11 cellular contexts compared by ENCODE assay signal in the genomic region with DNA sequence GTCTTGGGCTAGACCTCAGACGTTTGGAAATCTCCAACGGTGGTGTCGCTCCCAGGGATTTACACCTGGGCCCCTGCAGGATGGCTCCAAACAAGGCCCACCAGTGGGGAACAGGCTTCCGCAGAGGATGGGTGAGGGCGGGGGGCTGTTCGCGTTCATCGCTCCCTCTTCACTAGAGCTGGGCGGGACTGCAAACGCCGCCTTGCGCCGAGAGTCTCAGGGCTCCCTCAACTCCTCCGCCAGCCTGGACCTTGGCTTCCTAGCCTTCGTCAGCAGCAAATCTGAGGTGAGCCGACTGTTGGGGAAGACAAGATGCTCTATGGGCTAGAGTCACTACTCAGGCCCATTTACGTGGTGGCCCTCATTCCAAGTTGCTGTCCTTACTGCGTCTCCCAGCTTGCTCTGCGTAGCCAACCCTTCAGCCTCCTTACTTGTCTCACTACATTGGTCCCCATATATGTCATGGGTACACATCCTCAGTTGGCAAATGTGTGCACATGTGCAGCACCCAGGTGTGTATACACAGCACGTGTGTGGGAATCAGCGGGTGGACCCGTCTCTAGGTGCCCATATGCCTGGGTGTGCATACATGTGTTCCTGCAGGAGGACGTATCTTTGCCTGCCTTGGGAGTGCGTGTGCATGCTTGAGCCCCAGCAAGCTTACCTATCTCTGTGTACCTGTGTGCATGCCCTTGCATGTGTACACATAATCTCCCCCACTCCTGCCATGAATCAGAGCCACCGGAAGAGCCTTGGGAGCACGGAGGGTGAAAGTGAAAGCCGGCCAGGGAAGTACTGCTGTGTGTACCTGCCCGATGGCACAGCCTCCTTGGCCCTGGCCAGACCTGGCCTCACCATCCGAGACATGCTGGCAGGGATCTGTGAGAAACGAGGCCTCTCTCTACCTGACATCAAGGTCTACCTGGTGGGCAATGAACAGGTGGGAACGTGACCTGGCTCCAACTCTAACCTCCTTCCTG. TPM values are rescaled to one million over a fixed set of nuclear protein-coding genes. Genes with fewer than 3 reads are reported as not detected.
A peak's percentile ranks its signal among the peaks of the same experiment; 100 is the strongest.
DNase-seq lines count a peak whose midpoint lies in the region; ATAC-seq and TF ChIP-seq lines count a peak whose summit lies in the region.
"Had no signal": no experiment of that assay in that cellular context is flagged by ENCODE, and none has a peak within 500 bp of the region (broad histone marks: within the 10 kb centered on the region; RNA-seq: fewer than 3 reads in every experiment).

No MANE protein-coding gene starts in this region.

- DNase-seq in H9 (no peak), WERI-Rb-1 (no peak), uterus (no peak), HAP-1 (ENCODE audit: low spot score in 2 of 2) (no peak)
- no peak for DNase-seq in activated naive CD8-positive, alpha-beta T cell treated with anti-CD3 and anti-CD28 coated beads, Interleukin-2, amount 10 ng/mL, durations not matched to agents 7 days and 5 days
- DNase-seq: COR-L47, NCI-H1930 had no signal

- no peak for ATAC-seq in activated naive CD8-positive, alpha-beta T cell treated with anti-CD3 and anti-CD28 coated beads, Interleukin-2, amount 10 ng/mL, durations not matched to agents 7 days and 5 days (ENCODE audit: low read depth)

- peaks cover 35 to 65% of the 10 kb centered on the region in 2 experiments for H3K4me1 Mint-ChIP-seq in H9
- peaks cover 44% of the 10 kb centered on the region for H3K4me1 Mint-ChIP-seq in activated naive CD8-positive, alpha-beta T cell treated with anti-CD3 and anti-CD28 coated beads, Interleukin-2, amount 10 ng/mL, durations not matched to agents 7 days and 5 days

- H2BK5ac ChIP-seq in H9 (ENCODE audit: insufficient read length, low read length) = no peak overlapping the region

- H3K36me3 Mint-ChIP-seq in H9 (ENCODE audit: insufficient read depth in 1 of 3, low read depth in 3 of 3) = peaks cover 8 to 22% (median 8%) of the 10 kb centered on the region in 3 experiments
- H3K36me3 Mint-ChIP-seq in activated naive CD8-positive, alpha-beta T cell treated with anti-CD3 and anti-CD28 coated beads, Interleukin-2, amount 10 ng/mL, durations not matched to agents 7 days and 5 days = peaks cover 26% of the 10 kb centered on the region

- no peaks in the 10 kb centered on the region for H3K79me1 ChIP-seq in H9 (ENCODE audit: insufficient read depth, low read depth, low read length, poor library complexity, severe bottlenecking)

- no peak overlapping the region for H2AFZ ChIP-seq in H9 (ENCODE audit: low read length)
- H2AFZ ChIP-seq in parathyroid adenoma = no peak overlapping the region

- H3T11ph ChIP-seq in H9 (ENCODE audit: low read length) = no peak overlapping the region

- H3K79me2 ChIP-seq in H9 (ENCODE audit: insufficient read depth, low read length) (no peaks in the 10 kb centered on the region), parathyroid adenoma (no peaks in the 10 kb centered on the region)

- H2AK5ac ChIP-seq in H9 (ENCODE audit: insufficient read length, low read length) = no peak overlapping the region

- H3K23me2 ChIP-seq in H9 (ENCODE audit: insufficient read length, low read depth, low read length, poor library complexity, severe bottlenecking) = peaks cover 10% of the 10 kb centered on the region

- H3K56ac ChIP-seq in H9 (ENCODE audit: insufficient read length, low read depth, low read length) = no peak overlapping the region

- H3K23ac ChIP-seq in H9 (ENCODE audit: insufficient read length, low read depth, low read length) = no peak overlapping the region

- in situ Hi-C loops in HAP-1 (cut with MboI; ENCODE audit: low sequenced_read_pairs) = no loop called here

- peaks cover 11% of the 10 kb centered on the region; the same call in 1 of the 2 replicates for H3K4me1 ChIP-seq in H9 (ENCODE audit: insufficient read depth, low read length)
- H3K4me1 ChIP-seq in iPS-15b (ENCODE audit: control insufficient read depth, insufficient read depth, low read length) = peaks cover 34% of the 10 kb centered on the region
- peaks cover 12% of the 10 kb centered on the region for H3K4me1 ChIP-seq in parathyroid adenoma
- H3K4me1 ChIP-seq in uterus = peaks cover 3 to 15% of the 10 kb centered on the region in 2 donors
- peaks cover 4% of the 10 kb centered on the region for H3K4me1 ChIP-seq in HAP-1

- no peak overlapping the region for H3K4ac ChIP-seq in H9 (ENCODE audit: low read depth, low read length)

- H4K5ac ChIP-seq in H9 (ENCODE audit: insufficient read length, low read depth, low read length) = no peak overlapping the region

- H3K27ac Mint-ChIP-seq in H9 = peak overlapping the region in 1 of 3 experiments; percentile 42; a peak in 1 of 7 replicates
- peak overlapping the region; percentile 67 for H3K27ac Mint-ChIP-seq in activated naive CD8-positive, alpha-beta T cell treated with anti-CD3 and anti-CD28 coated beads, Interleukin-2, amount 10 ng/mL, durations not matched to agents 7 days and 5 days

- no peak overlapping the region for H4K8ac ChIP-seq in H9 (replicated peaks; ENCODE audit: insufficient read length, low read depth, low read length)

- peaks cover 16% of the 10 kb centered on the region for H3K36me3 ChIP-seq in iPS-15b (ENCODE audit: control insufficient read depth, insufficient read depth, low read length)
- H3K36me3 ChIP-seq in parathyroid adenoma (ENCODE audit: control insufficient read depth, insufficient read depth, low read length) = no peaks in the 10 kb centered on the region
- H3K36me3 ChIP-seq in WERI-Rb-1 = no peaks in the 10 kb centered on the region
- H3K36me3 ChIP-seq in uterus = no peaks in the 10 kb centered on the region
- no peaks in the 10 kb centered on the region for H3K36me3 ChIP-seq in HAP-1 (replicated peaks)
- H3K36me3 ChIP-seq: adrenal gland had no signal

- H3K9me3 Mint-ChIP-seq in H9 = no peaks in the 10 kb centered on the region; a peak in 1 of 5 replicates
- no peaks in the 10 kb centered on the region for H3K9me3 Mint-ChIP-seq in activated naive CD8-positive, alpha-beta T cell treated with anti-CD3 and anti-CD28 coated beads, Interleukin-2, amount 10 ng/mL, durations not matched to agents 7 days and 5 days

- no peak overlapping the region for H2BK120ac ChIP-seq in H9 (ENCODE audit: low read depth, low read length, poor library complexity, severe bottlenecking)

- intact Hi-C loops in uterus (cut with DNase I; ENCODE audit: low total_unique reads) = no loop called here

- WGBS in H9 (ENCODE audit: extremely low coverage, insufficient read length, low lambda C conversion rate) = no CpG with 5 or more reads among the region's 31 CpGs

- peak overlapping the region; percentile 46 for H3K4me2 ChIP-seq in H9 (ENCODE audit: insufficient read depth, insufficient read length, low read length)
- peak overlapping the region; percentile 90 for H3K4me2 ChIP-seq in parathyroid adenoma (ENCODE audit: low read length)

- POLR2A ChIA-PET in activated naive CD8-positive, alpha-beta T cell treated with anti-CD3 and anti-CD28 coated beads, Interleukin-2, amount 10 ng/mL, durations not matched to agents 7 days and 5 days (lab: Charles Lee) = interaction anchor here (0.5 to 1.5 kb wide), 4 partner anchors 11 to 115 kb away, joined by 3 to 5 read pairs (median 4); a partner anchor contains a TSS

- no peak for TF ChIP-seq POLR2A in uterus (IDR thresholded peaks at IDR 0.05)

- H3K9ac ChIP-seq in H9 (ENCODE audit: extremely low read depth, insufficient read length, low read length) (no peak overlapping the region), iPS-15b (ENCODE audit: low read depth, low read length) (peak overlapping the region; percentile 32), parathyroid adenoma (no peak overlapping the region)

- H3K4me3 Mint-ChIP-seq in H9 = peak overlapping the region; percentile 76 to 90
- no peak overlapping the region for H3K4me3 Mint-ChIP-seq in activated naive CD8-positive, alpha-beta T cell treated with anti-CD3 and anti-CD28 coated beads, Interleukin-2, amount 10 ng/mL, durations not matched to agents 7 days and 5 days

- no peak overlapping the region for H2BK15ac ChIP-seq in H9 (ENCODE audit: low read depth, low read length)

- no peak overlapping the region for H3K18ac ChIP-seq in H9 (ENCODE audit: insufficient read length, low read depth, low read length)

- H2BK20ac ChIP-seq in H9 (ENCODE audit: low read depth, low read length, poor library complexity, severe bottlenecking) = no peak overlapping the region

- no peaks in the 10 kb centered on the region for H3K9me3 ChIP-seq in H9 (ENCODE audit: control insufficient read depth, low read depth, low read length)
- no peaks in the 10 kb centered on the region for H3K9me3 ChIP-seq in iPS-15b (ENCODE audit: control insufficient read depth, insufficient read depth, low read length)
- H3K9me3 ChIP-seq in parathyroid adenoma (ENCODE audit: control insufficient read depth, low read length) = no peaks in the 10 kb centered on the region
- H3K9me3 ChIP-seq in WERI-Rb-1 (ENCODE audit: severe bottlenecking) = no peaks in the 10 kb centered on the region
- H3K9me3 ChIP-seq in uterus = no peaks in the 10 kb centered on the region
- H3K9me3 ChIP-seq in HAP-1 = no peaks in the 10 kb centered on the region
- H3K9me3 ChIP-seq: adrenal gland had no signal

- H3K27me3 Mint-ChIP-seq in H9 (ENCODE audit: low read depth) = peaks cover 25% of the 10 kb centered on the region
- no peaks in the 10 kb centered on the region for H3K27me3 Mint-ChIP-seq in activated naive CD8-positive, alpha-beta T cell treated with anti-CD3 and anti-CD28 coated beads, Interleukin-2, amount 10 ng/mL, durations not matched to agents 7 days and 5 days

- H3K27ac ChIP-seq in H9 (ENCODE audit: insufficient read length, low read depth, low read length) (no peak overlapping the region), parathyroid adenoma (no peak overlapping the region), WERI-Rb-1 (no peak overlapping the region), uterus (no peak overlapping the region)

- no peaks in the 10 kb centered on the region for H4K20me1 ChIP-seq in H9 (ENCODE audit: control insufficient read depth, insufficient read depth, insufficient read length)

- H3K27me3 ChIP-seq in H9 (ENCODE audit: insufficient read depth, low read length) (no peaks in the 10 kb centered on the region; the same call in 1 of the 2 replicates), iPS-15b (ENCODE audit: control insufficient read depth, insufficient read depth, low read length) (peaks cover 12% of the 10 kb centered on the region), parathyroid adenoma (ENCODE audit: control insufficient read depth, insufficient read depth, low read length) (no peaks in the 10 kb centered on the region), WERI-Rb-1 (ENCODE audit: insufficient read depth, low read depth, severe bottlenecking) (no peaks in the 10 kb centered on the region), uterus (no peaks in the 10 kb centered on the region), HAP-1 (ENCODE audit: low read depth) (no peaks in the 10 kb centered on the region)
- H3K27me3 ChIP-seq: adrenal gland had no signal

- peak overlapping the region; percentile 77 for H3K4me3 ChIP-seq in iPS-15b (ENCODE audit: low read depth, low read length)
- no peak overlapping the region for H3K4me3 ChIP-seq in parathyroid adenoma (ENCODE audit: low read depth, low read length)
- no peak overlapping the region for H3K4me3 ChIP-seq in WERI-Rb-1 (ENCODE audit: low read depth, low read length)
- H3K4me3 ChIP-seq in uterus = no peak overlapping the region
- no peak overlapping the region for H3K4me3 ChIP-seq in HAP-1

- H3K14ac ChIP-seq in H9 (ENCODE audit: insufficient read depth, low read length) = no peak overlapping the region

- TF ChIP-seq CTCF in H9 (conservative IDR thresholded peaks at IDR 0.05) (no peak), parathyroid adenoma (IDR thresholded peaks at IDR 0.05) (no peak), WERI-Rb-1 (IDR thresholded peaks at IDR 0.05; ENCODE audit: low read depth, low read length) (no peak), uterus (IDR thresholded peaks at IDR 0.05) (no peak)

- H2BK12ac ChIP-seq in H9 (ENCODE audit: insufficient read length, low read depth, low read length) = no peak overlapping the region

- no peak overlapping the region for H4K91ac ChIP-seq in H9 (ENCODE audit: insufficient read length, low read depth, low read length)

RNA-seq across cellular contexts. Expression of a gene that starts 10.5 kb away (rescaled TPM):
- total RNA-seq in H9 (2021) = 12.3 and 16.4 TPM in 2 replicates
- 100 to 1,000 TPM; 113 to 124 TPM for total RNA-seq in activated naive CD8-positive, alpha-beta T cell treated with anti-CD3 and anti-CD28 coated beads, Interleukin-2, amount 10 ng/mL, durations not matched to agents 7 days and 5 days
- total RNA-seq in uterus = 10 to 100 TPM in 3 of 4 donors, 1 to 10 TPM in 1; 1.5 to 25.6 (median 13.6) TPM

RNA-seq across cellular contexts. Expression of a gene that starts 16.0 kb away (rescaled TPM):
- not detected in 2 replicates for total RNA-seq in H9 (2021)
- total RNA-seq in activated naive CD8-positive, alpha-beta T cell treated with anti-CD3 and anti-CD28 coated beads, Interleukin-2, amount 10 ng/mL, durations not matched to agents 7 days and 5 days = 1 to 10 TPM; 1.9 to 2.1 TPM
- total RNA-seq in uterus = not detected
- total RNA-seq: adrenal gland had no signal

RNA-seq across cellular contexts. Expression of a gene that starts 16.8 kb away (rescaled TPM):
- total RNA-seq in H9 (2021) = 105 and 106 TPM in 2 replicates
- total RNA-seq in activated naive CD8-positive, alpha-beta T cell treated with anti-CD3 and anti-CD28 coated beads, Interleukin-2, amount 10 ng/mL, durations not matched to agents 7 days and 5 days = 100 to 1,000 TPM; 110 to 116 TPM
- total RNA-seq in uterus = 100 to 1,000 TPM in 3 of 4 donors, 10 to 100 TPM in 1; 83.2 to 210 (median 170) TPM

RNA-seq across cellular contexts. Expression of a gene that starts 32.2 kb away (rescaled TPM):
- not detected in 2 replicates for total RNA-seq in H9 (2021)
- not detected for total RNA-seq in activated naive CD8-positive, alpha-beta T cell treated with anti-CD3 and anti-CD28 coated beads, Interleukin-2, amount 10 ng/mL, durations not matched to agents 7 days and 5 days
- not detected for total RNA-seq in uterus
- total RNA-seq: adrenal gland, SK-MEL-5 had no signal

RNA-seq across cellular contexts. Expression of a gene that starts 41.1 kb away (rescaled TPM):
- 2.3 and 3.5 TPM in 2 replicates for total RNA-seq in H9 (2021)
- total RNA-seq in activated naive CD8-positive, alpha-beta T cell treated with anti-CD3 and anti-CD28 coated beads, Interleukin-2, amount 10 ng/mL, durations not matched to agents 7 days and 5 days = 1 to 10 TPM; 2.2 to 2.8 TPM
- 1 to 10 TPM in 1 of 4 donors, not detected in 3; 7.6 TPM for total RNA-seq in uterus
